In the genomic region with DNA sequence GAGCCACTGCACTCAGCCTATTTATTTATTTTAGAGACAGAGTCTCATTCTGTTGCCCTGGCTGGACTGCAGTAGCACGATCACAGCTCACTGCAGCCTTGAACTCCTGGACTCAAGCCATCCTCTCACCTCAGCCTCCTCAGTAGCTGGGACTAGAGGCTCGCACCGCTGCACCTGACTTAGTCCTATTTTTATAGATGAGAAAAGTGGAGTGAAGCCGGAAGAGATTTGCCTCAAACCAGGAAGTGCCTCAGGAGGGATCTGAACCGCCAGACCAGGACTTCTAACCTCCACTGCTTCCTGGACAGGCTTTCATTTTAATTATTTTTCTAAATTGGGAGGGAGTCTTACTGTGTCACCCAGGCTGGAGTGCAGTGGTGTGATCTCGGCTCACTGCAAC, we compare ENCODE assay signal across 2 cellular contexts.
TF ChIP-seq lines count a peak whose summit lies in the region.

No MANE protein-coding gene starts in this region.

TF ChIP-seq in SK-N-SH, 30 proteins besides CTCF, POLR2A, EP300 and RAD21 (continued from another document):
- TF ChIP-seq, protein P1, sequence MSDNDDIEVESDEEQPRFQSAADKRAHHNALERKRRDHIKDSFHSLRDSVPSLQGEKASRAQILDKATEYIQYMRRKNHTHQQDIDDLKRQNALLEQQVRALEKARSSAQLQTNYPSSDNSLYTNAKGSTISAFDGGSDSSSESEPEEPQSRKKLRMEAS (IDR thresholded peaks at IDR 0.05; ENCODE audit: low read depth) = no peak
- TF ChIP-seq TEAD4 (IDR thresholded peaks at IDR 0.05; ENCODE audit: borderline replicate concordance, insufficient read depth) (no peak), RXRA (IDR thresholded peaks at IDR 0.05; ENCODE audit: borderline replicate concordance, low read depth) (no peak), RFX5 (IDR thresholded peaks at IDR 0.05; ENCODE audit: low read length) (no peak), SIN3A (IDR thresholded peaks at IDR 0.05; ENCODE audit: borderline replicate concordance, low read depth, low read length) (no peak)
- TF ChIP-seq, protein P2, sequence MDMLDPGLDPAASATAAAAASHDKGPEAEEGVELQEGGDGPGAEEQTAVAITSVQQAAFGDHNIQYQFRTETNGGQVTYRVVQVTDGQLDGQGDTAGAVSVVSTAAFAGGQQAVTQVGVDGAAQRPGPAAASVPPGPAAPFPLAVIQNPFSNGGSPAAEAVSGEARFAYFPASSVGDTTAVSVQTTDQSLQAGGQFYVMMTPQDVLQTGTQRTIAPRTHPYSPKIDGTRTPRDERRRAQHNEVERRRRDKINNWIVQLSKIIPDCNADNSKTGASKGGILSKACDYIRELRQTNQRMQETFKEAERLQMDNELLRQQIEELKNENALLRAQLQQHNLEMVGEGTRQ (IDR thresholded peaks at IDR 0.05; ENCODE audit: borderline replicate concordance, low read depth, low read length) = no peak
- TF ChIP-seq, protein P3, sequence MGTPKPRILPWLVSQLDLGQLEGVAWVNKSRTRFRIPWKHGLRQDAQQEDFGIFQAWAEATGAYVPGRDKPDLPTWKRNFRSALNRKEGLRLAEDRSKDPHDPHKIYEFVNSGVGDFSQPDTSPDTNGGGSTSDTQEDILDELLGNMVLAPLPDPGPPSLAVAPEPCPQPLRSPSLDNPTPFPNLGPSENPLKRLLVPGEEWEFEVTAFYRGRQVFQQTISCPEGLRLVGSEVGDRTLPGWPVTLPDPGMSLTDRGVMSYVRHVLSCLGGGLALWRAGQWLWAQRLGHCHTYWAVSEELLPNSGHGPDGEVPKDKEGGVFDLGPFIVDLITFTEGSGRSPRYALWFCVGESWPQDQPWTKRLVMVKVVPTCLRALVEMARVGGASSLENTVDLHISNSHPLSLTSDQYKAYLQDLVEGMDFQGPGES (IDR thresholded peaks at IDR 0.05; ENCODE audit: low read depth, low read length) = no peak
- TF ChIP-seq, protein P4, sequence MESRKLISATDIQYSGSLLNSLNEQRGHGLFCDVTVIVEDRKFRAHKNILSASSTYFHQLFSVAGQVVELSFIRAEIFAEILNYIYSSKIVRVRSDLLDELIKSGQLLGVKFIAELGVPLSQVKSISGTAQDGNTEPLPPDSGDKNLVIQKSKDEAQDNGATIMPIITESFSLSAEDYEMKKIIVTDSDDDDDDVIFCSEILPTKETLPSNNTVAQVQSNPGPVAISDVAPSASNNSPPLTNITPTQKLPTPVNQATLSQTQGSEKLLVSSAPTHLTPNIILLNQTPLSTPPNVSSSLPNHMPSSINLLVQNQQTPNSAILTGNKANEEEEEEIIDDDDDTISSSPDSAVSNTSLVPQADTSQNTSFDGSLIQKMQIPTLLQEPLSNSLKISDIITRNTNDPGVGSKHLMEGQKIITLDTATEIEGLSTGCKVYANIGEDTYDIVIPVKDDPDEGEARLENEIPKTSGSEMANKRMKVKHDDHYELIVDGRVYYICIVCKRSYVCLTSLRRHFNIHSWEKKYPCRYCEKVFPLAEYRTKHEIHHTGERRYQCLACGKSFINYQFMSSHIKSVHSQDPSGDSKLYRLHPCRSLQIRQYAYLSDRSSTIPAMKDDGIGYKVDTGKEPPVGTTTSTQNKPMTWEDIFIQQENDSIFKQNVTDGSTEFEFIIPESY (IDR thresholded peaks at IDR 0.05; ENCODE audit: borderline replicate concordance, low read depth) = no peak

TF ChIP-seq in SK-N-SH treated with all-trans-retinoic acid at 6 μM for 48 hours, 23 proteins besides CTCF, POLR2A, EP300 and RAD21 (continued from another document):
- TF ChIP-seq, protein P5, sequence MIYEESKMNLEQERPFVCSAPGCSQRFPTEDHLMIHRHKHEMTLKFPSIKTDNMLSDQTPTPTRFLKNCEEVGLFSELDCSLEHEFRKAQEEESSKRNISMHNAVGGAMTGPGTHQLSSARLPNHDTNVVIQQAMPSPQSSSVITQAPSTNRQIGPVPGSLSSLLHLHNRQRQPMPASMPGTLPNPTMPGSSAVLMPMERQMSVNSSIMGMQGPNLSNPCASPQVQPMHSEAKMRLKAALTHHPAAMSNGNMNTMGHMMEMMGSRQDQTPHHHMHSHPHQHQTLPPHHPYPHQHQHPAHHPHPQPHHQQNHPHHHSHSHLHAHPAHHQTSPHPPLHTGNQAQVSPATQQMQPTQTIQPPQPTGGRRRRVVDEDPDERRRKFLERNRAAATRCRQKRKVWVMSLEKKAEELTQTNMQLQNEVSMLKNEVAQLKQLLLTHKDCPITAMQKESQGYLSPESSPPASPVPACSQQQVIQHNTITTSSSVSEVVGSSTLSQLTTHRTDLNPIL (CRISPR knock-in tag; IDR thresholded peaks at IDR 0.05; ENCODE audit: low read depth) = no peak
- TF ChIP-seq ZC3H10 (CRISPR knock-in tag; IDR thresholded peaks at IDR 0.05) = no peak
- TF ChIP-seq ZNF565 (CRISPR knock-in tag; conservative IDR thresholded peaks at IDR 0.05; ENCODE audit: low read depth) = no peak
- TF ChIP-seq ZFP30 (CRISPR knock-in tag; IDR thresholded peaks at IDR 0.05) = no peak
- no peak for TF ChIP-seq ZFP3 (CRISPR knock-in tag; IDR thresholded peaks at IDR 0.05)
- no peak for TF ChIP-seq CSDC2 (CRISPR knock-in tag; IDR thresholded peaks at IDR 0.05)
- no peak for TF ChIP-seq ZNF8 (CRISPR knock-in tag; IDR thresholded peaks at IDR 0.05)
- no peak for TF ChIP-seq TOX (CRISPR knock-in tag; IDR thresholded peaks at IDR 0.05; ENCODE audit: borderline replicate concordance)
- no peak for TF ChIP-seq RARB (CRISPR knock-in tag; IDR thresholded peaks at IDR 0.05)
- TF ChIP-seq ISL1 (CRISPR knock-in tag; IDR thresholded peaks at IDR 0.05) = no peak
- TF ChIP-seq ZNF70 (CRISPR knock-in tag; IDR thresholded peaks at IDR 0.05) = no peak
- TF ChIP-seq BACH2 (CRISPR knock-in tag; IDR thresholded peaks at IDR 0.05; ENCODE audit: borderline replicate concordance) = no peak
- TF ChIP-seq, protein P6, sequence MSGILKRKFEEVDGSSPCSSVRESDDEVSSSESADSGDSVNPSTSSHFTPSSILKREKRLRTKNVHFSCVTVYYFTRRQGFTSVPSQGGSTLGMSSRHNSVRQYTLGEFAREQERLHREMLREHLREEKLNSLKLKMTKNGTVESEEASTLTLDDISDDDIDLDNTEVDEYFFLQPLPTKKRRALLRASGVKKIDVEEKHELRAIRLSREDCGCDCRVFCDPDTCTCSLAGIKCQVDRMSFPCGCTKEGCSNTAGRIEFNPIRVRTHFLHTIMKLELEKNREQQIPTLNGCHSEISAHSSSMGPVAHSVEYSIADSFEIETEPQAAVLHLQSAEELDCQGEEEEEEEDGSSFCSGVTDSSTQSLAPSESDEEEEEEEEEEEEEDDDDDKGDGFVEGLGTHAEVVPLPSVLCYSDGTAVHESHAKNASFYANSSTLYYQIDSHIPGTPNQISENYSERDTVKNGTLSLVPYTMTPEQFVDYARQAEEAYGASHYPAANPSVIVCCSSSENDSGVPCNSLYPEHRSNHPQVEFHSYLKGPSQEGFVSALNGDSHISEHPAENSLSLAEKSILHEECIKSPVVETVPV (CRISPR knock-in tag; IDR thresholded peaks at IDR 0.05) = no peak
- TF ChIP-seq, protein P7, sequence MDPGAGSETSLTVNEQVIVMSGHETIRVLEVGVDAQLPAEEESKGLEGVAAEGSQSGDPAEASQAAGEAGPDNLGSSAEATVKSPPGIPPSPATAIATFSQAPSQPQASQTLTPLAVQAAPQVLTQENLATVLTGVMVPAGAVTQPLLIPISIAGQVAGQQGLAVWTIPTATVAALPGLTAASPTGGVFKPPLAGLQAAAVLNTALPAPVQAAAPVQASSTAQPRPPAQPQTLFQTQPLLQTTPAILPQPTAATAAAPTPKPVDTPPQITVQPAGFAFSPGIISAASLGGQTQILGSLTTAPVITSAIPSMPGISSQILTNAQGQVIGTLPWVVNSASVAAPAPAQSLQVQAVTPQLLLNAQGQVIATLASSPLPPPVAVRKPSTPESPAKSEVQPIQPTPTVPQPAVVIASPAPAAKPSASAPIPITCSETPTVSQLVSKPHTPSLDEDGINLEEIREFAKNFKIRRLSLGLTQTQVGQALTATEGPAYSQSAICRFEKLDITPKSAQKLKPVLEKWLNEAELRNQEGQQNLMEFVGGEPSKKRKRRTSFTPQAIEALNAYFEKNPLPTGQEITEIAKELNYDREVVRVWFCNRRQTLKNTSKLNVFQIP (CRISPR knock-in tag; IDR thresholded peaks at IDR 0.05; ENCODE audit: borderline replicate concordance, low read depth) = no peak
- TF ChIP-seq TCF4 (CRISPR knock-in tag; IDR thresholded peaks at IDR 0.05; ENCODE audit: borderline replicate concordance) = no peak
- no peak for TF ChIP-seq PPARA (CRISPR knock-in tag; IDR thresholded peaks at IDR 0.05; ENCODE audit: borderline replicate concordance)
- TF ChIP-seq, protein P8, sequence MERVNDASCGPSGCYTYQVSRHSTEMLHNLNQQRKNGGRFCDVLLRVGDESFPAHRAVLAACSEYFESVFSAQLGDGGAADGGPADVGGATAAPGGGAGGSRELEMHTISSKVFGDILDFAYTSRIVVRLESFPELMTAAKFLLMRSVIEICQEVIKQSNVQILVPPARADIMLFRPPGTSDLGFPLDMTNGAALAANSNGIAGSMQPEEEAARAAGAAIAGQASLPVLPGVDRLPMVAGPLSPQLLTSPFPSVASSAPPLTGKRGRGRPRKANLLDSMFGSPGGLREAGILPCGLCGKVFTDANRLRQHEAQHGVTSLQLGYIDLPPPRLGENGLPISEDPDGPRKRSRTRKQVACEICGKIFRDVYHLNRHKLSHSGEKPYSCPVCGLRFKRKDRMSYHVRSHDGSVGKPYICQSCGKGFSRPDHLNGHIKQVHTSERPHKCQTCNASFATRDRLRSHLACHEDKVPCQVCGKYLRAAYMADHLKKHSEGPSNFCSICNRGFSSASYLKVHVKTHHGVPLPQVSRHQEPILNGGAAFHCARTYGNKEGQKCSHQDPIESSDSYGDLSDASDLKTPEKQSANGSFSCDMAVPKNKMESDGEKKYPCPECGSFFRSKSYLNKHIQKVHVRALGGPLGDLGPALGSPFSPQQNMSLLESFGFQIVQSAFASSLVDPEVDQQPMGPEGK (CRISPR knock-in tag; IDR thresholded peaks at IDR 0.05; ENCODE audit: borderline replicate concordance) = no peak
- TF ChIP-seq ARNTL (CRISPR knock-in tag; IDR thresholded peaks at IDR 0.05; ENCODE audit: borderline replicate concordance, low read depth) = no peak
